ENCODE assay signal across 8 cellular contexts in genomic region chr5:115838885-115839518, GRCh38. TPM values are rescaled to one million over a fixed set of nuclear protein-coding genes. Genes with fewer than 3 reads are reported as not detected.
DNase-seq lines count a peak whose midpoint lies in the region; ATAC-seq, FAIRE-seq and TF ChIP-seq lines count a peak whose summit lies in the region.

No MANE protein-coding gene starts in this region.

- H3K9me3 Mint-ChIP-seq in CD8-positive, alpha-beta memory T cell = no peaks in the 10 kb centered on the region
- H3K9me3 Mint-ChIP-seq in endodermal cell (no peaks in the 10 kb centered on the region), neural crest cell (no peaks in the 10 kb centered on the region)

- peak overlapping the region; percentile 22 for H3K4me3 ChIP-seq in CD8-positive, alpha-beta memory T cell (ENCODE audit: low read length)
- H3K4me3 ChIP-seq in endodermal cell (ENCODE audit: low read length) = peak overlapping the region; percentile 90

- H3K9ac ChIP-seq in endodermal cell (ENCODE audit: extremely low read depth, low read length, poor library complexity, severe bottlenecking) = no peak overlapping the region

- H3K9me3 ChIP-seq in CD8-positive, alpha-beta memory T cell (ENCODE audit: low read length) = no peaks in the 10 kb centered on the region
- H3K9me3 ChIP-seq in endodermal cell (ENCODE audit: control insufficient read depth, low read length) = no peaks in the 10 kb centered on the region

- no peak overlapping the region for H3K27ac ChIP-seq in CD8-positive, alpha-beta memory T cell (ENCODE audit: low read depth, low read length)
- H3K27ac ChIP-seq in endodermal cell (ENCODE audit: low read depth, low read length) = no peak overlapping the region

- H3K27me3 Mint-ChIP-seq in CD8-positive, alpha-beta memory T cell = no peaks in the 10 kb centered on the region
- H3K27me3 Mint-ChIP-seq in endodermal cell (ENCODE audit: insufficient read depth) = peaks cover 7% of the 10 kb centered on the region
- no peaks in the 10 kb centered on the region for H3K27me3 Mint-ChIP-seq in neural crest cell (ENCODE audit: low read depth)

- no peaks in the 10 kb centered on the region for H3K27me3 ChIP-seq in CD8-positive, alpha-beta memory T cell (ENCODE audit: insufficient read depth, low read length, poor library complexity, severe bottlenecking)
- no peaks in the 10 kb centered on the region for H3K27me3 ChIP-seq in endodermal cell (ENCODE audit: control insufficient read depth, insufficient read depth, low read length, poor library complexity, severe bottlenecking)

- CTCF ChIA-PET in CD8-positive, alpha-beta memory T cell (lab: Charles Lee) = interaction anchor here (0.7 to 2.5 kb wide), 8 partner anchors 9 to 536 kb away, joined by 3 to 12 read pairs (median 3); no protein-coding TSS in a partner anchor

- H3K27ac Mint-ChIP-seq in CD8-positive, alpha-beta memory T cell = peak overlapping the region; percentile 52 to 97 (median 91)
- H3K27ac Mint-ChIP-seq in endodermal cell (no peak overlapping the region), neural crest cell (ENCODE audit: unreplicated experiment) (no peak overlapping the region)

- TF ChIP-seq CTCF in endodermal cell (conservative IDR thresholded peaks at IDR 0.05) = peak; percentile 75
- peak; percentile 71 for TF ChIP-seq CTCF in neural crest cell (conservative IDR thresholded peaks at IDR 0.05)

- 53 to 77% methylated on average over 5 to 10 of the region's 10 CpGs for WGBS in endodermal cell (ENCODE audit: insufficient coverage in 1 of 2, insufficient read length in 1 of 2), 2 experiments

- ATAC-seq in GM19023 (IDR thresholded peaks at IDR 0.05; ENCODE audit: unreplicated experiment) (no peak), HG03097 (IDR thresholded peaks at IDR 0.05; ENCODE audit: low FRiP score, unreplicated experiment) (no peak)

- peaks cover 0 to 51% (median 7%) of the 10 kb centered on the region in 3 donors for H3K36me3 Mint-ChIP-seq in CD8-positive, alpha-beta memory T cell
- peaks cover 27% of the 10 kb centered on the region for H3K36me3 Mint-ChIP-seq in endodermal cell (ENCODE audit: low read depth)
- no peaks in the 10 kb centered on the region for H3K36me3 Mint-ChIP-seq in neural crest cell (ENCODE audit: low read depth)

- peak; percentile 42 for FAIRE-seq in GM18507 (lab: Jason Lieb, UNC)

- peaks cover 29% of the 10 kb centered on the region for H3K36me3 ChIP-seq in CD8-positive, alpha-beta memory T cell (ENCODE audit: insufficient read depth, low read length)
- H3K36me3 ChIP-seq in endodermal cell (ENCODE audit: control insufficient read depth, insufficient read depth, low read length) = peaks cover 46% of the 10 kb centered on the region

- peaks cover 58 to 68% (median 67%) of the 10 kb centered on the region in 3 donors for H3K4me1 Mint-ChIP-seq in CD8-positive, alpha-beta memory T cell
- H3K4me1 Mint-ChIP-seq in endodermal cell = peaks cover 20% of the 10 kb centered on the region
- H3K4me1 Mint-ChIP-seq in neural crest cell = peaks cover 41% of the 10 kb centered on the region

- peak overlapping the region; percentile 98 to 100 (median 99) for H3K4me3 Mint-ChIP-seq in CD8-positive, alpha-beta memory T cell
- H3K4me3 Mint-ChIP-seq in endodermal cell (peak overlapping the region; percentile 97), neural crest cell (peak overlapping the region; percentile 100)

- peaks cover 39% of the 10 kb centered on the region for H3K4me1 ChIP-seq in CD8-positive, alpha-beta memory T cell (ENCODE audit: insufficient read depth, low read length)
- H3K4me1 ChIP-seq in endodermal cell (ENCODE audit: control insufficient read depth, insufficient read depth, low read length) = no peaks in the 10 kb centered on the region

- POLR2A ChIA-PET in CD8-positive, alpha-beta memory T cell (lab: Charles Lee) = no interaction called here

- DNase-seq in CD8-positive, alpha-beta memory T cell = peak in 4 of 5 donors; percentile 34 to 67 (median 63)
- DNase-seq in GM18507 (ENCODE audit: extremely low spot score, insufficient read length, low read depth) (no peak), Kasumi-1 (lab: John Stamatoyannopoulos, UW) (peak; percentile 83 to 84), SW 1271 (lab: John Stamatoyannopoulos, UW) (peak; percentile 25 to 81), endodermal cell (peak; percentile 57), neural crest cell (ENCODE audit: low read depth, low spot score) (no peak)

RNA-seq across cellular contexts. Expression of gene ATG12, which starts 2.4 kb away (rescaled TPM):
- total RNA-seq in CD8-positive, alpha-beta memory T cell = 10 to 100 TPM; 39.4 to 44.6 TPM
- polyA plus RNA-seq in CD8-positive, alpha-beta memory T cell = 114 TPM
- 10 to 100 TPM; 47.9 to 57.8 TPM for total RNA-seq in endodermal cell
- 77.8 TPM for polyA plus RNA-seq in endodermal cell (2013, experiment 1 of 2)
- 69.7 TPM for polyA plus RNA-seq in endodermal cell (2013, experiment 2 of 2)
- total RNA-seq in neural crest cell = 52.0 and 56.3 TPM in 2 replicates

RNA-seq across cellular contexts. Expression of gene AP3S1, which starts 2.7 kb away (rescaled TPM):
- 10 to 100 TPM; 62.1 to 73.6 TPM for total RNA-seq in CD8-positive, alpha-beta memory T cell
- 77.5 TPM for polyA plus RNA-seq in CD8-positive, alpha-beta memory T cell
- total RNA-seq in endodermal cell = 10 to 100 TPM; 51.2 to 75.0 TPM
- 67.5 TPM for polyA plus RNA-seq in endodermal cell (2013, experiment 1 of 2)
- 68.4 TPM for polyA plus RNA-seq in endodermal cell (2013, experiment 2 of 2)
- total RNA-seq in neural crest cell = 61.4 and 74.9 TPM in 2 replicates

RNA-seq across cellular contexts. Expression of gene CDO1, which starts 22.5 kb away (rescaled TPM):
- total RNA-seq in CD8-positive, alpha-beta memory T cell = under 1 TPM in 1 of 2 experiments, not detected in 1; 0.16 TPM
- polyA plus RNA-seq in CD8-positive, alpha-beta memory T cell = not detected
- 10 to 100 TPM in 1 of 2 donors, 1 to 10 TPM in 1; 7.6 to 11.7 TPM for total RNA-seq in endodermal cell
- polyA plus RNA-seq in endodermal cell (2013, experiment 1 of 2) = 31.2 TPM
- polyA plus RNA-seq in endodermal cell (2013, experiment 2 of 2) = 26.9 TPM
- 27.6 and 28.9 TPM in 2 replicates for total RNA-seq in neural crest cell

Comparison
In these comparisons a context has a peak if more than half of its experiments do, and no peak if none do; other contexts are left out.
1. DNase-seq: peak in CD8-positive, alpha-beta memory T cell (4 of 5), Kasumi-1 (2 of 2), SW 1271 (2 of 2) and endodermal cell (single experiment); none in GM18507 (single experiment) and neural crest cell (single experiment).
2. H3K27ac Mint-ChIP-seq: peak in CD8-positive, alpha-beta memory T cell (8 of 8); none in endodermal cell (single experiment) and neural crest cell (single experiment).
3. RNA of gene CDO1, which starts 22.5 kb away (total RNA-seq): 27.6 to 28.9 TPM in neural crest cell and 7.6 to 11.7 TPM in endodermal cell; 0.16 TPM in CD8-positive, alpha-beta memory T cell; every median in the first group is over 4 times any median in the second.
4. Peak in every context shown above with its lines, with median percentiles within 50 percentile points of each other: H3K4me3 Mint-ChIP-seq.